9 cellular contexts compared by ENCODE assay signal in genomic region chr14:62081012-62081612, GRCh38.
DNase-seq lines count a peak whose midpoint lies in the region; ATAC-seq and TF ChIP-seq lines count a peak whose summit lies in the region.
"Had no signal": no experiment of that assay in that cellular context is flagged by ENCODE, and none has a peak within 500 bp of the region (broad histone marks: within the 10 kb centered on the region; RNA-seq: fewer than 3 reads in every experiment).

No MANE protein-coding gene starts in this region.

- no peaks in the 10 kb centered on the region for H3F3A ChIP-seq in GM23338 (replicated peaks; ENCODE audit: low read depth)

- CTCF ChIA-PET in CD8-positive, alpha-beta memory T cell (lab: Charles Lee) = no interaction called here

- H2AFZ ChIP-seq in GM23338 = no peak overlapping the region

- no peaks in the 10 kb centered on the region for H3K9me3 ChIP-seq in CD8-positive, alpha-beta memory T cell (ENCODE audit: low read length)

- no peaks in the 10 kb centered on the region; the same call in 2 of the 3 replicates for H3K36me3 Mint-ChIP-seq in GM23338 (ENCODE audit: low read depth)
- peaks cover 0 to 9% of the 10 kb centered on the region in 2 donors for H3K36me3 Mint-ChIP-seq in naive B cell
- peaks cover 0 to 1% (median 0%) of the 10 kb centered on the region in 3 donors for H3K36me3 Mint-ChIP-seq in CD8-positive, alpha-beta memory T cell

- no peaks in the 10 kb centered on the region for H3K79me2 ChIP-seq in GM23338 (replicated peaks; ENCODE audit: insufficient read depth)

- no peak for TF ChIP-seq CTCF in GM23338 (conservative IDR thresholded peaks at IDR 0.05; ENCODE audit: low read depth in 2 of 2)

- H3K36me3 ChIP-seq in GM23338 (ENCODE audit: insufficient read depth) = no peaks in the 10 kb centered on the region
- no peaks in the 10 kb centered on the region for H3K36me3 ChIP-seq in CD8-positive, alpha-beta memory T cell (ENCODE audit: insufficient read depth, low read length)

- POLR2A ChIA-PET in CD8-positive, alpha-beta memory T cell (lab: Charles Lee) = no interaction called here

- peaks cover 7% of the 10 kb centered on the region; the same call in 2 of the 3 replicates for H3K9me3 Mint-ChIP-seq in GM23338
- peaks cover 0 to 11% (median 4%) of the 10 kb centered on the region in 7 donors for H3K9me3 Mint-ChIP-seq in naive B cell
- peaks cover 0 to 8% (median 3%) of the 10 kb centered on the region in 5 donors for H3K9me3 Mint-ChIP-seq in CD8-positive, alpha-beta memory T cell

- no peaks in the 10 kb centered on the region for H4K20me1 ChIP-seq in GM23338 (replicated peaks; ENCODE audit: insufficient read depth)

- peak; percentile 94 for ATAC-seq in GM19025 (IDR thresholded peaks at IDR 0.05; ENCODE audit: low read depth, unreplicated experiment)
- no peak for ATAC-seq in GM23338
- peak; percentile 93 for ATAC-seq in HG03457 (IDR thresholded peaks at IDR 0.05; ENCODE audit: unreplicated experiment)
- peak; percentile 84 to 87 for ATAC-seq in naive B cell (ENCODE audit: low read depth in 2 of 2)

- H3K9me2 ChIP-seq in GM23338 (ENCODE audit: insufficient read depth) = no peaks in the 10 kb centered on the region

- no peaks in the 10 kb centered on the region; the same call in 2 of the 3 replicates for H3K4me1 Mint-ChIP-seq in GM23338
- H3K4me1 Mint-ChIP-seq in naive B cell = peaks cover 70 to 86% (median 83%) of the 10 kb centered on the region in 3 donors
- H3K4me1 Mint-ChIP-seq in CD8-positive, alpha-beta memory T cell = peaks cover 27 to 34% (median 30%) of the 10 kb centered on the region in 3 donors

- H3K4me3 Mint-ChIP-seq in GM23338 = no peak overlapping the region
- H3K4me3 Mint-ChIP-seq in naive B cell = peak overlapping the region; percentile 18 to 86 (median 72)
- H3K4me3 Mint-ChIP-seq in CD8-positive, alpha-beta memory T cell = no peak overlapping the region

- H3K27me3 Mint-ChIP-seq in GM23338 (ENCODE audit: insufficient read depth, low read depth, poor library complexity) (no peaks in the 10 kb centered on the region), naive B cell (no peaks in the 10 kb centered on the region)
- H3K27me3 Mint-ChIP-seq in CD8-positive, alpha-beta memory T cell = peaks cover 1 to 8% of the 10 kb centered on the region in 2 donors

- no peaks in the 10 kb centered on the region for H3K4me1 ChIP-seq in GM23338 (ENCODE audit: insufficient read depth)
- H3K4me1 ChIP-seq in CD8-positive, alpha-beta memory T cell (ENCODE audit: insufficient read depth, low read length) = peaks cover 22% of the 10 kb centered on the region

- H3K27ac ChIP-seq in GM23338 (ENCODE audit: low read depth) = no peak overlapping the region
- H3K27ac ChIP-seq in CD8-positive, alpha-beta memory T cell (ENCODE audit: low read depth, low read length) = no peak overlapping the region

- H3K27me3 ChIP-seq in GM23338 (ENCODE audit: insufficient read depth) = no peaks in the 10 kb centered on the region
- no peaks in the 10 kb centered on the region for H3K27me3 ChIP-seq in CD8-positive, alpha-beta memory T cell (ENCODE audit: insufficient read depth, low read length, poor library complexity, severe bottlenecking)

- H3K4me2 ChIP-seq in GM23338 = no peak overlapping the region

- H3K27ac Mint-ChIP-seq in GM23338 (0 out of 2 replicates have a peak overlapping the region, but pooled peaks have one; percentile 17), naive B cell (peak overlapping the region; percentile 88 to 98 (median 94))
- no peak overlapping the region for H3K27ac Mint-ChIP-seq in CD8-positive, alpha-beta memory T cell

- no peak for DNase-seq in GM23338 (ENCODE audit: low spot score)
- DNase-seq in naive B cell = peak; percentile 74
- no peak for DNase-seq in NCI-H748 (lab: John Stamatoyannopoulos, UW; ENCODE audit: unreplicated experiment)
- no peak for DNase-seq in CD8-positive, alpha-beta memory T cell
- DNase-seq in effector CD8-positive, alpha-beta T cell (lab: John Stamatoyannopoulos, UW) = no peak
- no peak for DNase-seq in stimulated activated naive CD4-positive, alpha-beta T cell treated with Interleukin-2 at 50 U/mL for 16 hours (lab: John Stamatoyannopoulos, UW)
- DNase-seq: dermis blood vessel endothelial cell had no signal

- H3K4me3 ChIP-seq in GM23338 = no peak overlapping the region
- H3K4me3 ChIP-seq in CD8-positive, alpha-beta memory T cell (ENCODE audit: low read length) = no peak overlapping the region

TF ChIP-seq in GM23338, 12 proteins besides CTCF, POLR2A, EP300 and RAD21 (continues in another document):
- no peak for TF ChIP-seq CREB1 (CRISPR knock-in tag; IDR thresholded peaks at IDR 0.05; ENCODE audit: low read depth)
- TF ChIP-seq EZH2phosphoT487 (IDR thresholded peaks at IDR 0.05; ENCODE audit: unreplicated experiment) = no peak
- no peak for TF ChIP-seq ZNF331 (CRISPR knock-in tag; IDR thresholded peaks at IDR 0.05; ENCODE audit: low read depth)
- no peak for TF ChIP-seq NANOG (IDR thresholded peaks at IDR 0.05; ENCODE audit: borderline replicate concordance)
- TF ChIP-seq POLR2AphosphoS5 (IDR thresholded peaks at IDR 0.05; ENCODE audit: low read depth) = no peak
- no peak for TF ChIP-seq EZH2 (IDR thresholded peaks at IDR 0.05; ENCODE audit: low read depth, unreplicated experiment)
- no peak for TF ChIP-seq STAT1 (IDR thresholded peaks at IDR 0.05; ENCODE audit: unreplicated experiment)
- TF ChIP-seq JUNB (IDR thresholded peaks at IDR 0.05; ENCODE audit: unreplicated experiment) = no peak
- TF ChIP-seq, protein P1, sequence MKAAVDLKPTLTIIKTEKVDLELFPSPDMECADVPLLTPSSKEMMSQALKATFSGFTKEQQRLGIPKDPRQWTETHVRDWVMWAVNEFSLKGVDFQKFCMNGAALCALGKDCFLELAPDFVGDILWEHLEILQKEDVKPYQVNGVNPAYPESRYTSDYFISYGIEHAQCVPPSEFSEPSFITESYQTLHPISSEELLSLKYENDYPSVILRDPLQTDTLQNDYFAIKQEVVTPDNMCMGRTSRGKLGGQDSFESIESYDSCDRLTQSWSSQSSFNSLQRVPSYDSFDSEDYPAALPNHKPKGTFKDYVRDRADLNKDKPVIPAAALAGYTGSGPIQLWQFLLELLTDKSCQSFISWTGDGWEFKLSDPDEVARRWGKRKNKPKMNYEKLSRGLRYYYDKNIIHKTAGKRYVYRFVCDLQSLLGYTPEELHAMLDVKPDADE (IDR thresholded peaks at IDR 0.05) = no peak
- no peak for TF ChIP-seq REST (IDR thresholded peaks at IDR 0.05; ENCODE audit: unreplicated experiment)
- no peak for TF ChIP-seq ZNF114 (CRISPR knock-in tag; IDR thresholded peaks at IDR 0.05)

Comparison
In these comparisons a context has a peak if more than half of its experiments do, and no peak if none do; other contexts are left out.
1. H3K27ac Mint-ChIP-seq: peak in GM23338 (single experiment) and naive B cell (6 of 6); none in CD8-positive, alpha-beta memory T cell (0 of 8).
2. H3K4me3 Mint-ChIP-seq: peak in naive B cell (8 of 8); none in GM23338 (single experiment) and CD8-positive, alpha-beta memory T cell (0 of 7).